ENCODE assay signal across 1 cellular context in genomic region chr3:49929333-49930240, GRCh38.
TF ChIP-seq lines count a peak whose summit lies in the region.

Gene MON1A (minus strand): TSS chr3:49929811. CDS start chr3:49913346, 16,465 bp downstream.

TF ChIP-seq in HepG2, 621 proteins besides CTCF, POLR2A, EP300 and RAD21 (continued from another document and continues in another):
- no peak for TF ChIP-seq ZNF567 (CRISPR knock-in tag; IDR thresholded peaks at IDR 0.05; ENCODE audit: borderline replicate concordance)
- TF ChIP-seq FOXA1 (IDR thresholded peaks at IDR 0.05): no peak
- no peak; the same call in 1 of the 2 replicates for TF ChIP-seq FOXA1 (CRISPR knock-in tag; IDR thresholded peaks at IDR 0.05)
- TF ChIP-seq NFE2L1 (CRISPR knock-in tag; IDR thresholded peaks at IDR 0.05; ENCODE audit: borderline replicate concordance): no peak
- TF ChIP-seq, protein P1, sequence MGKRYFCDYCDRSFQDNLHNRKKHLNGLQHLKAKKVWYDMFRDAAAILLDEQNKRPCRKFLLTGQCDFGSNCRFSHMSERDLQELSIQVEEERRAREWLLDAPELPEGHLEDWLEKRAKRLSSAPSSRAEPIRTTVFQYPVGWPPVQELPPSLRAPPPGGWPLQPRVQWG (CRISPR knock-in tag; IDR thresholded peaks at IDR 0.05; ENCODE audit: borderline replicate concordance, low read depth): no peak
- TF ChIP-seq MTF2 (CRISPR knock-in tag; IDR thresholded peaks at IDR 0.05; ENCODE audit: borderline replicate concordance): no peak
- TF ChIP-seq NR2C2 (CRISPR knock-in tag; IDR thresholded peaks at IDR 0.05; ENCODE audit: borderline replicate concordance): peak; percentile 87
- 0 out of 2 replicates have a peak, but pooled peaks have one; percentile 35 for TF ChIP-seq KAT7 (CRISPR knock-in tag; IDR thresholded peaks at IDR 0.05; ENCODE audit: borderline replicate concordance)
- TF ChIP-seq, protein P2, sequence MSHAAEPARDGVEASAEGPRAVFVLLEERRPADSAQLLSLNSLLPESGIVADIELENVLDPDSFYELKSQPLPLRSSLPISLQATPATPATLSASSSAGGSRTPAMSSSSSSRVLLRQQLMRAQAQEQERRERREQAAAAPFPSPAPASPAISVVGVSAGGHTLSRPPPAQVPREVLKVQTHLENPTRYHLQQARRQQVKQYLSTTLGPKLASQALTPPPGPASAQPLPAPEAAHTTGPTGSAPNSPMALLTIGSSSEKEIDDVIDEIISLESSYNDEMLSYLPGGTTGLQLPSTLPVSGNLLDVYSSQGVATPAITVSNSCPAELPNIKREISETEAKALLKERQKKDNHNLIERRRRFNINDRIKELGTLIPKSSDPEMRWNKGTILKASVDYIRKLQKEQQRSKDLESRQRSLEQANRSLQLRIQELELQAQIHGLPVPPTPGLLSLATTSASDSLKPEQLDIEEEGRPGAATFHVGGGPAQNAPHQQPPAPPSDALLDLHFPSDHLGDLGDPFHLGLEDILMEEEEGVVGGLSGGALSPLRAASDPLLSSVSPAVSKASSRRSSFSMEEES (CRISPR knock-in tag; IDR thresholded peaks at IDR 0.05): peak; percentile 26; the same call in 1 of the 2 replicates
- no peak for TF ChIP-seq ZZZ3 (CRISPR knock-in tag; IDR thresholded peaks at IDR 0.05; ENCODE audit: borderline replicate concordance)
- no peak for TF ChIP-seq SMARCC2 (IDR thresholded peaks at IDR 0.05)
- TF ChIP-seq BHLHE40 (IDR thresholded peaks at IDR 0.05; ENCODE audit: low read length): no peak
- TF ChIP-seq ZNF776 (CRISPR knock-in tag; IDR thresholded peaks at IDR 0.05): no peak
- no peak for TF ChIP-seq AHR (CRISPR knock-in tag; IDR thresholded peaks at IDR 0.05)
- TF ChIP-seq, protein P3, sequence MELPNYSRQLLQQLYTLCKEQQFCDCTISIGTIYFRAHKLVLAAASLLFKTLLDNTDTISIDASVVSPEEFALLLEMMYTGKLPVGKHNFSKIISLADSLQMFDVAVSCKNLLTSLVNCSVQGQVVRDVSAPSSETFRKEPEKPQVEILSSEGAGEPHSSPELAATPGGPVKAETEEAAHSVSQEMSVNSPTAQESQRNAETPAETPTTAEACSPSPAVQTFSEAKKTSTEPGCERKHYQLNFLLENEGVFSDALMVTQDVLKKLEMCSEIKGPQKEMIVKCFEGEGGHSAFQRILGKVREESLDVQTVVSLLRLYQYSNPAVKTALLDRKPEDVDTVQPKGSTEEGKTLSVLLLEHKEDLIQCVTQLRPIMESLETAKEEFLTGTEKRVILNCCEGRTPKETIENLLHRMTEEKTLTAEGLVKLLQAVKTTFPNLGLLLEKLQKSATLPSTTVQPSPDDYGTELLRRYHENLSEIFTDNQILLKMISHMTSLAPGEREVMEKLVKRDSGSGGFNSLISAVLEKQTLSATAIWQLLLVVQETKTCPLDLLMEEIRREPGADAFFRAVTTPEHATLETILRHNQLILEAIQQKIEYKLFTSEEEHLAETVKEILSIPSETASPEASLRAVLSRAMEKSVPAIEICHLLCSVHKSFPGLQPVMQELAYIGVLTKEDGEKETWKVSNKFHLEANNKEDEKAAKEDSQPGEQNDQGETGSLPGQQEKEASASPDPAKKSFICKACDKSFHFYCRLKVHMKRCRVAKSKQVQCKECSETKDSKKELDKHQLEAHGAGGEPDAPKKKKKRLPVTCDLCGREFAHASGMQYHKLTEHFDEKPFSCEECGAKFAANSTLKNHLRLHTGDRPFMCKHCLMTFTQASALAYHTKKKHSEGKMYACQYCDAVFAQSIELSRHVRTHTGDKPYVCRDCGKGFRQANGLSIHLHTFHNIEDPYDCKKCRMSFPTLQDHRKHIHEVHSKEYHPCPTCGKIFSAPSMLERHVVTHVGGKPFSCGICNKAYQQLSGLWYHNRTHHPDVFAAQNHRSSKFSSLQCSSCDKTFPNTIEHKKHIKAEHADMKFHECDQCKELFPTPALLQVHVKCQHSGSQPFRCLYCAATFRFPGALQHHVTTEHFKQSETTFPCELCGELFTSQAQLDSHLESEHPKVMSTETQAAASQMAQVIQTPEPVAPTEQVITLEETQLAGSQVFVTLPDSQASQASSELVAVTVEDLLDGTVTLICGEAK (IDR thresholded peaks at IDR 0.05): no peak
- TF ChIP-seq, protein P3 (CRISPR knock-in tag; IDR thresholded peaks at IDR 0.05): peak; percentile 85
- no peak for TF ChIP-seq SP140L (CRISPR knock-in tag; IDR thresholded peaks at IDR 0.05; ENCODE audit: borderline replicate concordance)
- TF ChIP-seq MZF1 (CRISPR knock-in tag; IDR thresholded peaks at IDR 0.05; ENCODE audit: borderline replicate concordance): no peak
- TF ChIP-seq SOX13 (IDR thresholded peaks at IDR 0.05): no peak; the same call in 1 of the 2 replicates
- TF ChIP-seq SOX13 (CRISPR knock-in tag; conservative IDR thresholded peaks at IDR 0.05 in 1 of 2, IDR thresholded peaks at IDR 0.05 in 1 of 2): peak in 1 of 2 experiments; percentile 46; a peak in 1 of 4 replicates
- TF ChIP-seq ZNF83 (CRISPR knock-in tag; IDR thresholded peaks at IDR 0.05; ENCODE audit: borderline replicate concordance): peak; percentile 36; the same call in 1 of the 2 replicates
- peak; percentile 36 for TF ChIP-seq RARA (CRISPR knock-in tag; IDR thresholded peaks at IDR 0.05)
- no peak for TF ChIP-seq ZNF468 (CRISPR knock-in tag; IDR thresholded peaks at IDR 0.05)
- TF ChIP-seq FIP1L1 (IDR thresholded peaks at IDR 0.05; ENCODE audit: borderline replicate concordance, insufficient read depth, low read depth, low read length): no peak
- peak; percentile 48; the same call in 1 of the 2 replicates for TF ChIP-seq HIC2 (CRISPR knock-in tag; IDR thresholded peaks at IDR 0.05; ENCODE audit: low read depth)
- peak; percentile 68; the same call in 1 of the 2 replicates for TF ChIP-seq ZBTB7B (CRISPR knock-in tag; IDR thresholded peaks at IDR 0.05)
- no peak for TF ChIP-seq ZNF225 (CRISPR knock-in tag; IDR thresholded peaks at IDR 0.05)
- no peak for TF ChIP-seq ZNF879 (CRISPR knock-in tag; IDR thresholded peaks at IDR 0.05)
- no peak for TF ChIP-seq ZNF282 (IDR thresholded peaks at IDR 0.05; ENCODE audit: partially characterized antibody)
- TF ChIP-seq ZNF451 (CRISPR knock-in tag; IDR thresholded peaks at IDR 0.05): no peak
- TF ChIP-seq, protein P4, sequence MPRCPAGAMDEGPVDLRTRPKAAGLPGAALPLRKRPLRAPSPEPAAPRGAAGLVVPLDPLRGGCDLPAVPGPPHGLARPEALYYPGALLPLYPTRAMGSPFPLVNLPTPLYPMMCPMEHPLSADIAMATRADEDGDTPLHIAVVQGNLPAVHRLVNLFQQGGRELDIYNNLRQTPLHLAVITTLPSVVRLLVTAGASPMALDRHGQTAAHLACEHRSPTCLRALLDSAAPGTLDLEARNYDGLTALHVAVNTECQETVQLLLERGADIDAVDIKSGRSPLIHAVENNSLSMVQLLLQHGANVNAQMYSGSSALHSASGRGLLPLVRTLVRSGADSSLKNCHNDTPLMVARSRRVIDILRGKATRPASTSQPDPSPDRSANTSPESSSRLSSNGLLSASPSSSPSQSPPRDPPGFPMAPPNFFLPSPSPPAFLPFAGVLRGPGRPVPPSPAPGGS (CRISPR knock-in tag; IDR thresholded peaks at IDR 0.05): peak; percentile 43; the same call in 1 of the 2 replicates
- TF ChIP-seq IRF1 (CRISPR knock-in tag; IDR thresholded peaks at IDR 0.05; ENCODE audit: low read depth): no peak
- no peak for TF ChIP-seq CHCHD3 (CRISPR knock-in tag; IDR thresholded peaks at IDR 0.05)
- TF ChIP-seq ZNF598 (CRISPR knock-in tag; IDR thresholded peaks at IDR 0.05; ENCODE audit: borderline replicate concordance): peak; percentile 65; the same call in 1 of the 2 replicates
- TF ChIP-seq, protein P5, sequence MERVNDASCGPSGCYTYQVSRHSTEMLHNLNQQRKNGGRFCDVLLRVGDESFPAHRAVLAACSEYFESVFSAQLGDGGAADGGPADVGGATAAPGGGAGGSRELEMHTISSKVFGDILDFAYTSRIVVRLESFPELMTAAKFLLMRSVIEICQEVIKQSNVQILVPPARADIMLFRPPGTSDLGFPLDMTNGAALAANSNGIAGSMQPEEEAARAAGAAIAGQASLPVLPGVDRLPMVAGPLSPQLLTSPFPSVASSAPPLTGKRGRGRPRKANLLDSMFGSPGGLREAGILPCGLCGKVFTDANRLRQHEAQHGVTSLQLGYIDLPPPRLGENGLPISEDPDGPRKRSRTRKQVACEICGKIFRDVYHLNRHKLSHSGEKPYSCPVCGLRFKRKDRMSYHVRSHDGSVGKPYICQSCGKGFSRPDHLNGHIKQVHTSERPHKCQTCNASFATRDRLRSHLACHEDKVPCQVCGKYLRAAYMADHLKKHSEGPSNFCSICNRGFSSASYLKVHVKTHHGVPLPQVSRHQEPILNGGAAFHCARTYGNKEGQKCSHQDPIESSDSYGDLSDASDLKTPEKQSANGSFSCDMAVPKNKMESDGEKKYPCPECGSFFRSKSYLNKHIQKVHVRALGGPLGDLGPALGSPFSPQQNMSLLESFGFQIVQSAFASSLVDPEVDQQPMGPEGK (CRISPR knock-in tag; IDR thresholded peaks at IDR 0.05): peak; percentile 57
- no peak for TF ChIP-seq SOX6 (IDR thresholded peaks at IDR 0.05)
- TF ChIP-seq SOX6 (CRISPR knock-in tag; IDR thresholded peaks at IDR 0.05): peak; percentile 73; the same call in 1 of the 2 replicates
- TF ChIP-seq RAD51 (IDR thresholded peaks at IDR 0.05; ENCODE audit: borderline replicate concordance): no peak
- TF ChIP-seq, protein P6, sequence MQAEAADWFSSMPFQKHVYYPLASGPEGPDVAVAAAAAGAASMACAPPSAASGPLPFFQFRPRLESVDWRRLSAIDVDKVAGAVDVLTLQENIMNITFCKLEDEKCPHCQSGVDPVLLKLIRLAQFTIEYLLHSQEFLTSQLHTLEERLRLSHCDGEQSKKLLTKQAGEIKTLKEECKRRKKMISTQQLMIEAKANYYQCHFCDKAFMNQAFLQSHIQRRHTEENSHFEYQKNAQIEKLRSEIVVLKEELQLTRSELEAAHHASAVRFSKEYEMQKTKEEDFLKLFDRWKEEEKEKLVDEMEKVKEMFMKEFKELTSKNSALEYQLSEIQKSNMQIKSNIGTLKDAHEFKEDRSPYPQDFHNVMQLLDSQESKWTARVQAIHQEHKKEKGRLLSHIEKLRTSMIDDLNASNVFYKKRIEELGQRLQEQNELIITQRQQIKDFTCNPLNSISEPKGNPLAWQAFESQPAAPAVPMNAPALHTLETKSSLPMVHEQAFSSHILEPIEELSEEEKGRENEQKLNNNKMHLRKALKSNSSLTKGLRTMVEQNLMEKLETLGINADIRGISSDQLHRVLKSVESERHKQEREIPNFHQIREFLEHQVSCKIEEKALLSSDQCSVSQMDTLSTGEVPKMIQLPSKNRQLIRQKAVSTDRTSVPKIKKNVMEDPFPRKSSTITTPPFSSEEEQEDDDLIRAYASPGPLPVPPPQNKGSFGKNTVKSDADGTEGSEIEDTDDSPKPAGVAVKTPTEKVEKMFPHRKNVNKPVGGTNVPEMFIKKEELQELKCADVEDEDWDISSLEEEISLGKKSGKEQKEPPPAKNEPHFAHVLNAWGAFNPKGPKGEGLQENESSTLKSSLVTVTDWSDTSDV (CRISPR knock-in tag; IDR thresholded peaks at IDR 0.05): no peak
- TF ChIP-seq, protein P7, sequence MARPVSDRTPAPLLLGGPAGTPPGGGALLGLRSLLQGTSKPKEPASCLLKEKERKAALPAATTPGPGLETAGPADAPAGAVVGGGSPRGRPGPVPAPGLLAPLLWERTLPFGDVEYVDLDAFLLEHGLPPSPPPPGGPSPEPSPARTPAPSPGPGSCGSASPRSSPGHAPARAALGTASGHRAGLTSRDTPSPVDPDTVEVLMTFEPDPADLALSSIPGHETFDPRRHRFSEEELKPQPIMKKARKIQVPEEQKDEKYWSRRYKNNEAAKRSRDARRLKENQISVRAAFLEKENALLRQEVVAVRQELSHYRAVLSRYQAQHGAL (CRISPR knock-in tag; IDR thresholded peaks at IDR 0.05; ENCODE audit: not compliant biosample characterization): no peak
- no peak for TF ChIP-seq CENPBD1 (CRISPR knock-in tag; IDR thresholded peaks at IDR 0.05; ENCODE audit: borderline replicate concordance, low read depth)
- TF ChIP-seq ZNF761 (CRISPR knock-in tag; conservative IDR thresholded peaks at IDR 0.05): no peak
